In the genomic region with DNA sequence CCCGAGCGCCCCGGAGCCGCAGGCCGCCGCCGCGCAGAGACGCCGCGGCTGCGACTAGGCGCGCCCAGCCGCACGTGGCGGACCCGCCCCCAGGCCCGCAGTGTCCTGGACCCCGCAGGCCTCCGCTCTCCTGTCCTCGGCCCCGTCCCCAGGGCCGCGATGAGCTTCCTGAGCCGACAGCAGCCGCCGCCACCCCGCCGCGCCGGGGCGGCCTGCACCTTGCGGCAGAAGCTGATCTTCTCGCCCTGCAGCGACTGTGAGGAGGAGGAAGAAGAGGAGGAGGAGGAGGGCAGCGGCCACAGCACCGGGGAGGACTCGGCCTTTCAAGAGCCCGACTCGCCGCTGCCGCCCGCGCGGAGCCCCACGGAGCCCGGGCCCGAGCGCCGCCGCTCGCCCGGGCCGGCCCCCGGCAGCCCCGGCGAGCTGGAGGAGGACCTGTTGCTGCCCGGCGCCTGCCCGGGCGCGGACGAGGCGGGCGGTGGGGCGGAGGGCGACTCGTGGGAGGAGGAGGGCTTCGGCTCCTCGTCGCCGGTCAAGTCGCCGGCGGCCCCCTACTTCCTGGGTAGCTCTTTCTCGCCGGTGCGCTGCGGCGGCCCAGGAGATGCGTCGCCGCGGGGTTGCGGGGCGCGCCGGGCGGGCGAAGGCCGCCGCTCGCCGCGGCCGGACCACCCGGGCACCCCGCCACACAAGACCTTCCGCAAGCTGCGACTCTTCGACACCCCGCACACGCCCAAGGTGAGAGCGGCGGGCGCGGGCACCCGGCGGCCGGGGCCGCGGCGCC, we compare ENCODE assay signal across 8 cellular contexts. TPM values are rescaled to one million over a fixed set of nuclear protein-coding genes. Genes with fewer than 3 reads are reported as not detected.
A peak's percentile ranks its signal among the peaks of the same experiment; 100 is the strongest.
DNase-seq lines count a peak whose midpoint lies in the region; ATAC-seq lines count a peak whose summit lies in the region.

No MANE protein-coding gene starts in this region.

- peaks cover 34% of the 10 kb centered on the region for H3K4me1 ChIP-seq in CD4-positive, CD25-positive, alpha-beta regulatory T cell (ENCODE audit: control insufficient read depth, insufficient read depth, low read length, poor library complexity, severe bottlenecking)
- H3K4me1 ChIP-seq in skeletal muscle satellite cell (ENCODE audit: control insufficient read depth, insufficient read depth, low read length) = peaks cover 46% of the 10 kb centered on the region

- peaks cover 15 to 49% (median 35%) of the 10 kb centered on the region in 4 donors for H3K4me1 Mint-ChIP-seq in CD4-positive, CD25-positive, alpha-beta regulatory T cell
- peaks cover 36% of the 10 kb centered on the region for H3K4me1 Mint-ChIP-seq in activated T-helper 2 cell treated with anti-CD3 and anti-CD28 coated beads, Interferon-gamma antibody, Interleukin-2, Interleukin-4, amounts not matched to agents 10 μg/mL and 5 μg/mL and 100 μg/mL, durations not matched to agents 14 hours and 24 hours and 36 hours (ENCODE audit: low read depth)

- peaks cover 5% of the 10 kb centered on the region for H3K36me3 Mint-ChIP-seq in CD4-positive, CD25-positive, alpha-beta regulatory T cell
- peaks cover 41% of the 10 kb centered on the region for H3K36me3 Mint-ChIP-seq in activated T-helper 2 cell treated with anti-CD3 and anti-CD28 coated beads, Interferon-gamma antibody, Interleukin-2, Interleukin-4, amounts not matched to agents 10 μg/mL and 5 μg/mL and 100 μg/mL, durations not matched to agents 14 hours and 24 hours and 36 hours (ENCODE audit: low read depth)

- no peaks in the 10 kb centered on the region for H3K36me3 ChIP-seq in CD4-positive, CD25-positive, alpha-beta regulatory T cell (ENCODE audit: control insufficient read depth, insufficient read depth, low read length)
- H3K36me3 ChIP-seq in skeletal muscle satellite cell (ENCODE audit: insufficient read depth, low read length) = peaks cover 13% of the 10 kb centered on the region

- H3K4me3 Mint-ChIP-seq in CD4-positive, CD25-positive, alpha-beta regulatory T cell = peak overlapping the region; percentile 82 to 96 (median 90)
- H3K4me3 Mint-ChIP-seq in activated T-helper 2 cell treated with anti-CD3 and anti-CD28 coated beads, Interferon-gamma antibody, Interleukin-2, Interleukin-4, amounts not matched to agents 10 μg/mL and 5 μg/mL and 100 μg/mL, durations not matched to agents 14 hours and 24 hours and 36 hours (ENCODE audit: low read depth) = peak overlapping the region; percentile 89

- DNase-seq in CD4-positive, CD25-positive, alpha-beta regulatory T cell = peak in 2 of 3 donors; percentile 8 to 25
- peak; percentile 26 for DNase-seq in activated T-helper 2 cell treated with anti-CD3 and anti-CD28 coated beads, Interferon-gamma antibody, Interleukin-2, Interleukin-4, amounts not matched to agents 10 μg/mL and 5 μg/mL and 100 μg/mL, durations not matched to agents 14 hours and 24 hours and 36 hours (ENCODE audit: low spot score)
- peak; percentile 49 for DNase-seq in left ventricle myocardium superior
- no peak for DNase-seq in NCI-H1694 (lab: John Stamatoyannopoulos, UW)
- no peak for DNase-seq in superior temporal gyrus (ENCODE audit: extremely low spot score)

- ATAC-seq in CD4-positive, CD25-positive, alpha-beta regulatory T cell (ENCODE audit: low read depth in 2 of 2) = peak; percentile 28 to 32
- ATAC-seq in GM18870 (IDR thresholded peaks at IDR 0.05; ENCODE audit: unreplicated experiment) = peak; percentile 4
- ATAC-seq in HG03342 (IDR thresholded peaks at IDR 0.05; ENCODE audit: unreplicated experiment) = peak; percentile 3
- no peak for ATAC-seq in left ventricle myocardium superior

- no peaks in the 10 kb centered on the region for H3K27me3 ChIP-seq in CD4-positive, CD25-positive, alpha-beta regulatory T cell (ENCODE audit: control insufficient read depth, insufficient read depth, low read length)
- H3K27me3 ChIP-seq in skeletal muscle satellite cell (ENCODE audit: control insufficient read depth, insufficient read depth, low read length) = no peaks in the 10 kb centered on the region

- no peaks in the 10 kb centered on the region for H3K9me3 ChIP-seq in CD4-positive, CD25-positive, alpha-beta regulatory T cell (ENCODE audit: control insufficient read depth in 2 of 2, low read length in 2 of 2)
- H3K9me3 ChIP-seq in skeletal muscle satellite cell (replicated peaks; ENCODE audit: low read length) = no peaks in the 10 kb centered on the region

- intact Hi-C loops in activated T-helper 2 cell treated with anti-CD3 and anti-CD28 coated beads, Interferon-gamma antibody, Interleukin-2, Interleukin-4, amounts not matched to agents 10 μg/mL and 5 μg/mL and 100 μg/mL, durations not matched to agents 14 hours and 24 hours and 36 hours (cut with micrococcal nuclease) = loop anchor here (1.0 to 10.0 kb wide), 5 partner anchors 27 to 889 kb away; partner anchors contain the start of genes RPL27A and TRIM66
- intact Hi-C loops in left ventricle myocardium superior (cut with micrococcal nuclease) = loop anchor here (10.0 kb wide), 1 partner anchor 49 kb away; no protein-coding TSS in a partner anchor

- peaks cover 0 to 1% (median 0%) of the 10 kb centered on the region in 7 donors for H3K9me3 Mint-ChIP-seq in CD4-positive, CD25-positive, alpha-beta regulatory T cell
- H3K9me3 Mint-ChIP-seq in activated T-helper 2 cell treated with anti-CD3 and anti-CD28 coated beads, Interferon-gamma antibody, Interleukin-2, Interleukin-4, amounts not matched to agents 10 μg/mL and 5 μg/mL and 100 μg/mL, durations not matched to agents 14 hours and 24 hours and 36 hours = no peaks in the 10 kb centered on the region

- no peak overlapping the region for H3K4me3 ChIP-seq in CD4-positive, CD25-positive, alpha-beta regulatory T cell (ENCODE audit: low read depth, low read length)
- H3K4me3 ChIP-seq in skeletal muscle satellite cell (ENCODE audit: low read length) = peak overlapping the region; percentile 80

- peak overlapping the region; percentile 96 for H3K9ac ChIP-seq in skeletal muscle satellite cell (ENCODE audit: low read depth, low read length)

- H3K27me3 Mint-ChIP-seq in CD4-positive, CD25-positive, alpha-beta regulatory T cell = no peaks in the 10 kb centered on the region
- H3K27me3 Mint-ChIP-seq in activated T-helper 2 cell treated with anti-CD3 and anti-CD28 coated beads, Interferon-gamma antibody, Interleukin-2, Interleukin-4, amounts not matched to agents 10 μg/mL and 5 μg/mL and 100 μg/mL, durations not matched to agents 14 hours and 24 hours and 36 hours (ENCODE audit: low read depth) = peaks cover 2% of the 10 kb centered on the region

- no peak overlapping the region for H3K27ac Mint-ChIP-seq in CD4-positive, CD25-positive, alpha-beta regulatory T cell
- H3K27ac Mint-ChIP-seq in activated T-helper 2 cell treated with anti-CD3 and anti-CD28 coated beads, Interferon-gamma antibody, Interleukin-2, Interleukin-4, amounts not matched to agents 10 μg/mL and 5 μg/mL and 100 μg/mL, durations not matched to agents 14 hours and 24 hours and 36 hours = peak overlapping the region; percentile 89

- peak overlapping the region; percentile 84 for H3K4me2 ChIP-seq in skeletal muscle satellite cell (ENCODE audit: low read length)

- H3K27ac ChIP-seq in CD4-positive, CD25-positive, alpha-beta regulatory T cell (ENCODE audit: insufficient read depth, low read length, poor library complexity, severe bottlenecking) = peak overlapping the region; percentile 84

RNA-seq across cellular contexts. Expression of gene WEE1, which starts 0.5 kb away (rescaled TPM):
- 41.1 TPM for total RNA-seq in CD4-positive, CD25-positive, alpha-beta regulatory T cell
- 10 to 100 TPM; 11.5 to 25.4 (median 18.9) TPM for polyA plus RNA-seq in CD4-positive, CD25-positive, alpha-beta regulatory T cell
- total RNA-seq in activated T-helper 2 cell treated with anti-CD3 and anti-CD28 coated beads, Interferon-gamma antibody, Interleukin-2, Interleukin-4, amounts not matched to agents 10 μg/mL and 5 μg/mL and 100 μg/mL, durations not matched to agents 14 hours and 24 hours and 36 hours = 48.6 and 49.6 TPM in 2 replicates
- 38.3 TPM for total RNA-seq in left ventricle myocardium superior
- total RNA-seq in skeletal muscle satellite cell (2012; rRNA removed) = 13.1 and 14.7 TPM in 2 replicates

Comparison
In these comparisons a context has a peak if more than half of its experiments do, and no peak if none do; other contexts are left out.
1. DNase-seq: peak in CD4-positive, CD25-positive, alpha-beta regulatory T cell (2 of 3), activated T-helper 2 cell treated with anti-CD3 and anti-CD28 coated beads, Interferon-gamma antibody, Interleukin-2, Interleukin-4, amounts not matched to agents 10 μg/mL and 5 μg/mL and 100 μg/mL, durations not matched to agents 14 hours and 24 hours and 36 hours (single experiment) and left ventricle myocardium superior (single experiment); none in NCI-H1694 (single experiment) and superior temporal gyrus (single experiment).